Comparison of ENCODE assay signal across 15 cellular contexts in the genomic region with DNA sequence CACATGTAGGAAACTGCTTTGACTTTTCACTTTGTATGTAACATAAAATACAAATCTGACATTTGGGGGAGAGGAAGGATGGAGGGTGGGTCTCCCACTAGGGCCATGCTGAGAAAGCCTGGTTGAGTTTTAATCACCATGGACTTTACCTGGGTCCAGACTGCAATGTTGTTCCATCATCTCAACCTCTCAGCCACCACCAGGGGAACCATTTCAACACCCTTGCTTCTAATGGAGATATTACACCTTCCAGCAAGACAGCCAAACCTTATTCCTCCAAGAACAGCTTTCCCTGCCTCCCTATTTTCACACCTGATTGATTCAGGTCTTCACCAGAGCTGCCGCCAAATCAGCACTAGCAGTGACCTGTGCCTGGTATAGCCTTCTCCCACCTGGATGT. TPM values are rescaled to one million over a fixed set of nuclear protein-coding genes. Genes with fewer than 3 reads are reported as not detected.
DNase-seq lines count a peak whose midpoint lies in the region; ATAC-seq, FAIRE-seq and TF ChIP-seq lines count a peak whose summit lies in the region.
"Had no signal": no experiment of that assay in that cellular context is flagged by ENCODE, and none has a peak within 500 bp of the region (broad histone marks: within the 10 kb centered on the region; RNA-seq: fewer than 3 reads in every experiment).

No MANE protein-coding gene starts in this region.

- no peak overlapping the region for H3K4ac ChIP-seq in mesenchymal stem cell (ENCODE audit: low read depth in 1 of 2, low read length in 2 of 2)

- H3K9ac ChIP-seq in mesenchymal stem cell (ENCODE audit: low read length), result no peak overlapping the region

- 95% methylated on average over 1 of the region's 1 CpG for WGBS in mesenchymal stem cell

- DNase-seq in ELR (ENCODE audit: low read depth) (peak; percentile 8), HT-29 (ENCODE audit: low spot score) (peak; percentile 44), bronchial epithelial cell (ENCODE audit: low read depth) (no peak), mesenchymal stem cell (no peak), activated T-cell treated with anti-CD3 and anti-CD28 coated beads for 4 hours (no peak), NCI-H1092 (lab: John Stamatoyannopoulos, UW) (no peak)
- no peak for DNase-seq in stimulated activated effector memory CD8-positive, alpha-beta T cell treated with anti-CD3 and anti-CD28 coated beads, Interleukin-12 subunit alpha, Interleukin-12 subunit beta, amount 100 ng/mL, for 72 hours (ENCODE audit: low spot score in 2 of 2)
- DNase-seq in stimulated activated naive CD4-positive, alpha-beta T cell treated with Interleukin-2 at 50 U/mL for 16 hours (lab: John Stamatoyannopoulos, UW), result no peak
- DNase-seq: colonic mucosa; NCI-H446; Peyer's patch; stimulated activated CD4-positive, alpha-beta T cell treated with anti-CD3 and anti-CD28 coated beads, Interleukin-2, amount 100 ng/mL, for 24 hours; T-helper 1 cell had no signal

- H3K4me1 Mint-ChIP-seq in stimulated activated effector memory CD8-positive, alpha-beta T cell treated with anti-CD3 and anti-CD28 coated beads, Interleukin-12 subunit alpha, Interleukin-12 subunit beta, amount 100 ng/mL, for 72 hours, result no peaks in the 10 kb centered on the region

- no peak overlapping the region for H3K27ac ChIP-seq in mesenchymal stem cell (ENCODE audit: low read length, poor library complexity, severe bottlenecking)
- H3K27ac ChIP-seq: colonic mucosa, Peyer's patch had no signal

- no peaks in the 10 kb centered on the region for H3K9me3 Mint-ChIP-seq in stimulated activated effector memory CD8-positive, alpha-beta T cell treated with anti-CD3 and anti-CD28 coated beads, Interleukin-12 subunit alpha, Interleukin-12 subunit beta, amount 100 ng/mL, for 72 hours

- H4K91ac ChIP-seq in mesenchymal stem cell (ENCODE audit: low read length), result no peak overlapping the region

- no peak overlapping the region for H3K14ac ChIP-seq in mesenchymal stem cell (ENCODE audit: low read length in 2 of 2)

- peaks cover under 1% of the 10 kb centered on the region for H3K36me3 Mint-ChIP-seq in stimulated activated effector memory CD8-positive, alpha-beta T cell treated with anti-CD3 and anti-CD28 coated beads, Interleukin-12 subunit alpha, Interleukin-12 subunit beta, amount 100 ng/mL, for 72 hours

- peak; percentile 5 for TF ChIP-seq CTCF in bronchial epithelial cell (IDR thresholded peaks at IDR 0.05; ENCODE audit: insufficient read depth, low read length, severe bottlenecking)

- H4K8ac ChIP-seq in mesenchymal stem cell (ENCODE audit: low read length), result no peak overlapping the region

- H2AFZ ChIP-seq in mesenchymal stem cell (ENCODE audit: low read depth, low read length), result no peak overlapping the region

- FAIRE-seq in bronchial epithelial cell (lab: Jason Lieb, UNC), result peak; percentile 36

- no peaks in the 10 kb centered on the region for H3K9me3 ChIP-seq in mesenchymal stem cell (ENCODE audit: control insufficient read depth, low read length)
- H3K9me3 ChIP-seq: colonic mucosa, Peyer's patch had no signal

- H2BK15ac ChIP-seq in mesenchymal stem cell (ENCODE audit: low read depth, poor library complexity, severe bottlenecking), result no peak overlapping the region

- H2BK12ac ChIP-seq in mesenchymal stem cell (ENCODE audit: low read length in 2 of 2), result peak overlapping the region in 1 of 2 experiments; percentile 54

- H3K4me2 ChIP-seq in mesenchymal stem cell (ENCODE audit: low read length, poor library complexity, severe bottlenecking), result no peak overlapping the region

- H3K36me3 ChIP-seq in bronchial epithelial cell (ENCODE audit: control insufficient read depth, insufficient read depth, low read length) (no peaks in the 10 kb centered on the region), mesenchymal stem cell (ENCODE audit: control insufficient read depth in 1 of 2, insufficient read depth in 2 of 2, low read depth in 1 of 2, low read length in 2 of 2) (peaks cover 0 to under 1% of the 10 kb centered on the region in 2 experiments)
- H3K36me3 ChIP-seq: colonic mucosa, Peyer's patch had no signal

- H2AK5ac ChIP-seq in mesenchymal stem cell (ENCODE audit: low read length, severe bottlenecking), result peak overlapping the region; percentile 8

- peaks cover 1% of the 10 kb centered on the region for H3K4me1 ChIP-seq in mesenchymal stem cell (ENCODE audit: control insufficient read depth, insufficient read depth, low read depth, low read length)
- H3K4me1 ChIP-seq: colonic mucosa, Peyer's patch had no signal

- ATAC-seq in stimulated activated effector memory CD8-positive, alpha-beta T cell treated with anti-CD3 and anti-CD28 coated beads, Interleukin-12 subunit alpha, Interleukin-12 subunit beta, amount 100 ng/mL, for 72 hours, result no peak

- H3K4me3 ChIP-seq in bronchial epithelial cell (ENCODE audit: low read depth, low read length) (no peak overlapping the region), mesenchymal stem cell (ENCODE audit: insufficient read depth in 1 of 2, low read depth in 1 of 2, low read length in 2 of 2) (no peak overlapping the region)
- H3K4me3 ChIP-seq: colonic mucosa, Peyer's patch had no signal

- no peak overlapping the region for H3K23ac ChIP-seq in mesenchymal stem cell (ENCODE audit: low read length in 2 of 2)

- no peak overlapping the region for H3K18ac ChIP-seq in mesenchymal stem cell (ENCODE audit: low read depth in 1 of 2, low read length in 2 of 2)

- H3K27ac Mint-ChIP-seq in stimulated activated effector memory CD8-positive, alpha-beta T cell treated with anti-CD3 and anti-CD28 coated beads, Interleukin-12 subunit alpha, Interleukin-12 subunit beta, amount 100 ng/mL, for 72 hours, result no peak overlapping the region

- H3K4me3 Mint-ChIP-seq in stimulated activated effector memory CD8-positive, alpha-beta T cell treated with anti-CD3 and anti-CD28 coated beads, Interleukin-12 subunit alpha, Interleukin-12 subunit beta, amount 100 ng/mL, for 72 hours, result no peak overlapping the region

- no peaks in the 10 kb centered on the region for H3K79me1 ChIP-seq in mesenchymal stem cell (replicated peaks; ENCODE audit: low read length, poor library complexity, severe bottlenecking)

- H2BK5ac ChIP-seq in mesenchymal stem cell (ENCODE audit: low read depth, low read length, poor library complexity, severe bottlenecking), result no peak overlapping the region

- no peaks in the 10 kb centered on the region for H3K27me3 ChIP-seq in bronchial epithelial cell (ENCODE audit: control insufficient read depth, insufficient read depth, low read length)
- no peaks in the 10 kb centered on the region for H3K27me3 ChIP-seq in mesenchymal stem cell (ENCODE audit: control insufficient read depth in 1 of 2, insufficient read depth in 1 of 2, low read length in 2 of 2)
- H3K27me3 ChIP-seq: colonic mucosa, Peyer's patch had no signal

- H2BK120ac ChIP-seq in mesenchymal stem cell (ENCODE audit: low read depth, low read length), result no peak overlapping the region

RNA-seq across cellular contexts. Expression of gene ZAR1L, which starts 56.0 kb away (rescaled TPM):
- total RNA-seq in HT-29 (2014; rRNA removed; shearing (Covaris generic)), result 0.10 TPM in 1 of 2 replicates, not detected in the other
- total RNA-seq in bronchial epithelial cell, result not detected in 2 replicates
- not detected for polyA plus RNA-seq in mesenchymal stem cell (2013, experiment 1 of 2)
- polyA plus RNA-seq in mesenchymal stem cell (2013, experiment 2 of 2), result not detected
- total RNA-seq: colonic mucosa, Peyer's patch, pulmonary artery endothelial cell had no signal
- polyA plus RNA-seq: BJ had no signal

RNA-seq across cellular contexts. Expression of gene BRCA2, which starts 56.2 kb away (rescaled TPM):
- 13.6 and 20.0 TPM in 2 replicates for total RNA-seq in HT-29 (2014; rRNA removed; shearing (Covaris generic))
- total RNA-seq in bronchial epithelial cell, result 0.53 and 1.8 TPM in 2 replicates
- polyA plus RNA-seq in mesenchymal stem cell (2013, experiment 1 of 2), result 1.3 TPM
- 0.75 TPM for polyA plus RNA-seq in mesenchymal stem cell (2013, experiment 2 of 2)

Comparison
In these comparisons a context has a peak if more than half of its experiments do, and no peak if none do; other contexts are left out.
1. DNase-seq: peak in ELR (single experiment) and HT-29 (single experiment); none in bronchial epithelial cell (single experiment), mesenchymal stem cell (single experiment), stimulated activated effector memory CD8-positive, alpha-beta T cell treated with anti-CD3 and anti-CD28 coated beads, Interleukin-12 subunit alpha, Interleukin-12 subunit beta, amount 100 ng/mL, for 72 hours (0 of 2), activated T-cell treated with anti-CD3 and anti-CD28 coated beads for 4 hours (single experiment), stimulated activated naive CD4-positive, alpha-beta T cell treated with Interleukin-2 at 50 U/mL for 16 hours (single experiment) and NCI-H1092 (single experiment).